In the genomic region with DNA sequence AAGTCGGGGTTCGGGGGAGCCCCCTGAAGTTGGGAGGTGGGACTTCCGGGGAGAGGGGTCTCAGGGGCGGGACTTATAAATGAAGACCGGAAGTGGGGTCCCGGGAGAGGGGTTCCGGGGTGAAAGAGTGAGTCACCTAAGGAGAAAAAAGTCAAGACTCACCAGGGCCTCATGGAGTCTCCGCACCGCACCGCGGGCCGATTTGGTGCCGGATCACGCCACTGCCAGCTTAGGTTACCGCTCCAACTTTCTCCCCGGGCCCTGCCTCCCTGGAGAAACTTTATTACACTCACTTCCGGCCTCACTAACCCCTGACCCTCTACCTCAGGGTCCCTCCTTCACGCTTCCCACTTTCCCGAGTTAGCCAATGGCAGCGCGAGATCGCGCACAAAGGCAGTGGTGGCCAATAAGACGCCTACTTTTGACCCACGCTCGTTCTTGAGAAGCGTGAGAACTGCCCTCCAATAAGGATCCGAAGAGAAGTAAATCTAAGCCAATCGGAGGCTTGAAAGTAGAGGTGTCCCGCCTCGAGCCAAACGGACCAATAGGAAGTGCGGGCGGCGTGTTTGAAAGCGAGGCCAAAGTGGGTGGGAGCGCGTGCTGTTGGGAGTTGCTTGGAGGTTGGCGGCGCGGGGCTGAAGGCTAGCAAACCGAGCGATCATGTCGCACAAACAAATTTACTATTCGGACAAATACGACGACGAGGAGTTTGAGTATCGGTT, we compare ENCODE assay signal across 8 cellular contexts. TPM values are rescaled to one million over a fixed set of nuclear protein-coding genes. Genes with fewer than 3 reads are reported as not detected.
DNase-seq lines count a peak whose midpoint lies in the region; ATAC-seq, FAIRE-seq and TF ChIP-seq lines count a peak whose summit lies in the region.

A gene (plus strand): TSS at position 596 of the 722 bp plus-strand sequence. CDS start 65 bp downstream, at position 661.

- H3K9me3 ChIP-seq in SU-DHL-6 (ENCODE audit: insufficient read depth, low read length), result no peaks in the 10 kb centered on the region
- no peaks in the 10 kb centered on the region for H3K9me3 ChIP-seq in trophoblast cell (ENCODE audit: insufficient read depth, low read depth, low read length)
- no peaks in the 10 kb centered on the region for H3K9me3 ChIP-seq in transverse colon

- peak within 1 kb of the TSS; percentile 82 for H4K12ac ChIP-seq in trophoblast cell (ENCODE audit: low read depth, low read length)

- H3F3A ChIP-seq in SU-DHL-6 (ENCODE audit: insufficient read depth), result peaks cover 17% of the 10 kb centered on the region

- no peaks in the 10 kb centered on the region for H3K27me3 ChIP-seq in SU-DHL-6 (ENCODE audit: low read length)
- H3K27me3 ChIP-seq in trophoblast cell (ENCODE audit: insufficient read depth, low read length), result no peaks in the 10 kb centered on the region
- no peaks in the 10 kb centered on the region for H3K27me3 ChIP-seq in transverse colon

- H2AK5ac ChIP-seq in trophoblast cell (ENCODE audit: low read length), result peak within 1 kb of the TSS; percentile 92

- in situ Hi-C loops in transverse colon (cut with MboI; ENCODE audit: low pct_ligation_motif_present in 1 of 4, low pct_unique_long_range_greater_than_20kb in 1 of 4, low sequenced_read_pairs in 3 of 4), result loop anchor here in 3 of 4 donors (25.0 kb wide), 1 partner anchor 88 kb away; a partner anchor contains a TSS

- H3K23ac ChIP-seq in trophoblast cell (ENCODE audit: low read length), result no peak within 1 kb of the TSS

- peak within 1 kb of the TSS; percentile 89 for H3K18ac ChIP-seq in trophoblast cell (ENCODE audit: low read length)

- peak; percentile 74 for ATAC-seq in HG02763 (IDR thresholded peaks at IDR 0.05; ENCODE audit: unreplicated experiment)

- H3K14ac ChIP-seq in trophoblast cell (ENCODE audit: low read length), result peak within 1 kb of the TSS; percentile 86

- peak within 1 kb of the TSS; percentile 49 for H2AFZ ChIP-seq in SU-DHL-6 (ENCODE audit: low read depth, low read length, severe bottlenecking)
- H2AFZ ChIP-seq in trophoblast cell (ENCODE audit: insufficient read depth, low read length, poor library complexity), result peak within 1 kb of the TSS; percentile 78

- TF ChIP-seq CTCF in SU-DHL-6 (IDR thresholded peaks at IDR 0.05; ENCODE audit: insufficient read depth, low read length, poor library complexity, severe bottlenecking), result no peak
- no peak for TF ChIP-seq CTCF in transverse colon (IDR thresholded peaks at IDR 0.05)

- H3K9ac ChIP-seq in SU-DHL-6 (ENCODE audit: low read length) (peak within 1 kb of the TSS; percentile 69), trophoblast cell (ENCODE audit: low read length) (peak within 1 kb of the TSS; percentile 98)

- H3K4ac ChIP-seq in trophoblast cell (ENCODE audit: low read depth, low read length), result peak within 1 kb of the TSS; percentile 89

- no peaks in the 10 kb centered on the region for H4K20me1 ChIP-seq in SU-DHL-6 (ENCODE audit: low read depth, low read length)

- H3K36me3 ChIP-seq in SU-DHL-6 (ENCODE audit: low read length), result peaks cover 4% of the 10 kb centered on the region
- H3K36me3 ChIP-seq in trophoblast cell (ENCODE audit: control insufficient read depth in 1 of 2, insufficient read depth in 2 of 2, low read length in 2 of 2), result peaks cover under 1 to 3% of the 10 kb centered on the region in 2 experiments
- H3K36me3 ChIP-seq in transverse colon, result peaks cover 0 to 6% (median 0%) of the 10 kb centered on the region in 4 donors

- WGBS in adipose tissue, 3 donors, result 0 to 1% (median 0%) methylated on average over 49 of the region's 49 CpGs
- no CpG with 5 or more reads among the region's 49 CpGs for WGBS in trophoblast cell (ENCODE audit: extremely low coverage, insufficient coverage, insufficient read length)
- WGBS in transverse colon (ENCODE audit: low coverage in 1 of 2), 2 donors, result 0 to 1% methylated on average over 7 to 49 of the region's 49 CpGs

- peak within 1 kb of the TSS; percentile 87 for H3K4me2 ChIP-seq in SU-DHL-6 (ENCODE audit: low read depth, low read length, poor library complexity, severe bottlenecking)
- peak within 1 kb of the TSS; percentile 91 for H3K4me2 ChIP-seq in trophoblast cell (ENCODE audit: low read length)

- DNase-seq in GM12891 (ENCODE audit: insufficient read length, low spot score) (peak; percentile 81), NCI-H1417 (lab: John Stamatoyannopoulos, UW) (peak; percentile 99 to 100 (median 100)), cardiac septum (ENCODE audit: low spot score) (peak; percentile 97), trophoblast cell (peak; percentile 100), transverse colon (peak; percentile 97)

- H3K27ac ChIP-seq in SU-DHL-6 (ENCODE audit: low read depth, low read length) (peak within 1 kb of the TSS; percentile 88), adipose tissue (ENCODE audit: low read depth, low read length) (peak within 1 kb of the TSS; percentile 80), trophoblast cell (ENCODE audit: low read depth, low read length) (peak within 1 kb of the TSS; percentile 100), transverse colon (peak within 1 kb of the TSS; percentile 97 to 99 (median 99))

- no peak for TF ChIP-seq EP300 in transverse colon (IDR thresholded peaks at IDR 0.05; ENCODE audit: low read depth)

- H3K4me3 ChIP-seq in SU-DHL-6 (ENCODE audit: insufficient read depth, low read length, poor library complexity, severe bottlenecking) (peak within 1 kb of the TSS; percentile 74), trophoblast cell (ENCODE audit: low read depth, low read length) (peak within 1 kb of the TSS; percentile 94), transverse colon (peak within 1 kb of the TSS; percentile 61 to 72 (median 68))

- TF ChIP-seq POLR2A in GM12891 (IDR thresholded peaks at IDR 0.05; ENCODE audit: low read depth, low read length) (peak; percentile 62), transverse colon (IDR thresholded peaks at IDR 0.05) (peak; percentile 66)

- peak within 1 kb of the TSS; percentile 96 for H4K91ac ChIP-seq in trophoblast cell (ENCODE audit: low read depth, low read length)

- peak within 1 kb of the TSS; percentile 87 for H4K8ac ChIP-seq in trophoblast cell (ENCODE audit: low read depth, low read length)

- H3K9me2 ChIP-seq in SU-DHL-6 (replicated peaks; ENCODE audit: insufficient read depth, low read length), result no peaks in the 10 kb centered on the region

- H3K4me1 ChIP-seq in trophoblast cell (ENCODE audit: control insufficient read depth in 1 of 2, insufficient read depth in 2 of 2, low read length in 2 of 2), result peaks cover 22 to 29% of the 10 kb centered on the region in 2 experiments
- H3K4me1 ChIP-seq in transverse colon, result peaks cover 35 to 58% (median 49%) of the 10 kb centered on the region in 4 donors

- H3K79me2 ChIP-seq in SU-DHL-6 (ENCODE audit: insufficient read depth, low read length) (peaks cover 64% of the 10 kb centered on the region), trophoblast cell (ENCODE audit: control insufficient read depth, insufficient read depth, low read length, poor library complexity) (peaks cover 26% of the 10 kb centered on the region)

- peak within 1 kb of the TSS; percentile 88 for H2BK120ac ChIP-seq in trophoblast cell (ENCODE audit: insufficient read depth, low read length, poor library complexity)

- H2BK5ac ChIP-seq in trophoblast cell (ENCODE audit: low read depth, low read length, poor library complexity), result peak within 1 kb of the TSS; percentile 91

- H2BK12ac ChIP-seq in trophoblast cell (ENCODE audit: low read length), result no peak within 1 kb of the TSS

- intact Hi-C loops in cardiac septum (cut with DNase I), result loop anchor here (2.0 kb wide), 2 partner anchors 27 to 37 kb away; a partner anchor contains a TSS
- intact Hi-C loops in transverse colon (cut with DNase I; ENCODE audit: low total_unique reads), result no loop called here

- H3K79me1 ChIP-seq in trophoblast cell (ENCODE audit: low read length), result peaks cover 36% of the 10 kb centered on the region

- FAIRE-seq in GM12891 (lab: Jason Lieb, UNC), result no peak

TF ChIP-seq in GM12891, 5 proteins besides CTCF, POLR2A, EP300 and RAD21:
- TF ChIP-seq POLR2AphosphoS5 (IDR thresholded peaks at IDR 0.05; ENCODE audit: low read depth, low read length) (peak; percentile 80), TAF1 (IDR thresholded peaks at IDR 0.05; ENCODE audit: low read depth, low read length) (no peak; the same call in none of the 2 replicates), SPI1 (IDR thresholded peaks at IDR 0.05; ENCODE audit: low read depth, low read length) (0 out of 2 replicates have a peak, but pooled peaks have one; percentile 7)

RNA-seq across cellular contexts. Expression of the gene that starts here (rescaled TPM):
- polyA plus RNA-seq in GM12891 (2012; ENCODE audit: low read depth, missing spikeins), result 175 TPM
- polyA plus RNA-seq in adipose tissue, result 10 to 100 TPM; 23.6 to 88.9 (median 76.3) TPM
- 16.0 TPM for total RNA-seq in cardiac septum
- polyA plus RNA-seq in trophoblast cell (2013), result 329 and 347 TPM in 2 replicates
- 10 to 100 TPM in 3 of 4 donors, not detected in 1; 28.9 to 41.4 (median 35.2) TPM for total RNA-seq in transverse colon

Comparison
In these comparisons a context has a peak if more than half of its experiments do, and no peak if none do; other contexts are left out.
1. Peak in every context shown above with its lines: DNase-seq, ATAC-seq, H3K4me3 ChIP-seq and H3K27ac ChIP-seq.